In the genomic region with DNA sequence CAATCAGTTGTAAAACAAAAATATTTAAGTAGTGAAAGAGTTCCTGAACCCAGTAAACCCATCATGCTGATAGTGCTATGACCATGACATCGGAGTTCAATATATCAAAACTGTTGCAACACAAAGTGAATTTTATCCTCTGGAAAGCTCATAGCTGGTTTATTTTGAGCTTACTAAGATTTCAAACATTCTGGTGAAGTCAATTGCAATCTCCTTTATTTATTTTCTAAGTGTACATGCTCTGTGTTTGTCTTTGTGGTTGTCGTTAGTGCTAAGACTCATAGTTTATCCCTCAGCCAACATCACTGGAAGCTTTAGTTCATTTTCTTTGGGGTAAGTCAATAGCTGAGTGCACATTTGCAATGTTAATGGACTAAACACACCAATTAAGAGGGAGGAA, we compare ENCODE assay signal across 18 cellular contexts.
DNase-seq lines count a peak whose midpoint lies in the region; ATAC-seq, FAIRE-seq and TF ChIP-seq lines count a peak whose summit lies in the region.
"Had no signal": no experiment of that assay in that cellular context is flagged by ENCODE, and none has a peak within 500 bp of the region (broad histone marks: within the 10 kb centered on the region; RNA-seq: fewer than 3 reads in every experiment).

No MANE protein-coding gene starts in this region.

- in situ Hi-C loops in astrocyte of the spinal cord (cut with HindIII; ENCODE audit: low sequenced_read_pairs), result no loop called here

- H3K4me1 ChIP-seq in A549, result no peaks in the 10 kb centered on the region
- H3K4me1 ChIP-seq in ascending aorta, result no peaks in the 10 kb centered on the region

- H3K4me2 ChIP-seq in A549, result no peak overlapping the region
- H3K4me2 ChIP-seq: KMS-11, PC-9 had no signal

- H3K27ac Mint-ChIP-seq in endothelial cell (ENCODE audit: unreplicated experiment), result no peak overlapping the region

- no peaks in the 10 kb centered on the region for H3K36me3 Mint-ChIP-seq in endothelial cell (ENCODE audit: low read depth, unreplicated experiment)

- intact Hi-C loops in ascending aorta (cut with DNase I), result no loop called here

- FAIRE-seq in A549 (lab: Jason Lieb, UNC), result peak; percentile 70
- FAIRE-seq: GM12891, GM19239 had no signal

- H3K27ac ChIP-seq in A549 (no peak overlapping the region), ascending aorta (no peak overlapping the region)
- H3K27ac ChIP-seq: KMS-11, PC-9 had no signal

- H3K27me3 Mint-ChIP-seq in endothelial cell (ENCODE audit: unreplicated experiment), result no peaks in the 10 kb centered on the region

- no peak for TF ChIP-seq POLR2A in A549 (IDR thresholded peaks at IDR 0.05; ENCODE audit: low read length)

- no peaks in the 10 kb centered on the region for H3K36me3 ChIP-seq in ascending aorta

- no peaks in the 10 kb centered on the region for H3K27me3 ChIP-seq in ascending aorta

- no peak overlapping the region for H3K4me3 Mint-ChIP-seq in endothelial cell (ENCODE audit: unreplicated experiment)

- no peak for DNase-seq in A549 (ENCODE audit: low read depth in 1 of 2, low spot score in 1 of 2)
- peak; percentile 48 for DNase-seq in HCEC 1CT
- peak; percentile 57 for DNase-seq in astrocyte of the spinal cord (ENCODE audit: low read depth, low spot score)
- DNase-seq in foreskin fibroblast, result peak; percentile 15 to 16
- no peak for DNase-seq in NOMO-1 (lab: John Stamatoyannopoulos, UW; ENCODE audit: unreplicated experiment in 2 of 2)
- DNase-seq in medulla oblongata (ENCODE audit: extremely low spot score), result no peak
- DNase-seq in ascending aorta (ENCODE audit: low spot score in 2 of 2), result no peak
- DNase-seq in endothelial cell (ENCODE audit: low spot score), result no peak
- DNase-seq: 8988T, AML-193, MM.1S, NCI-H1105, NCI-H187, NCI-H69, PC-9 had no signal

- H3K4me3 ChIP-seq in A549, result no peak overlapping the region
- no peak overlapping the region for H3K4me3 ChIP-seq in astrocyte of the spinal cord (ENCODE audit: low read depth, low read length)
- H3K4me3 ChIP-seq in foreskin fibroblast (ENCODE audit: low read depth in 1 of 2, low read length in 2 of 2), result no peak overlapping the region
- no peak overlapping the region for H3K4me3 ChIP-seq in ascending aorta
- H3K4me3 ChIP-seq: PC-9 had no signal

- no peaks in the 10 kb centered on the region for H3K9me3 Mint-ChIP-seq in endothelial cell (ENCODE audit: unreplicated experiment)

- TF ChIP-seq RAD21 in A549 (conservative IDR thresholded peaks at IDR 0.05 in 1 of 2, IDR thresholded peaks at IDR 0.05 in 1 of 2), result no peak

- POLR2A ChIA-PET in A549 (lab: Yijun Ruan, JAX), result no interaction called here

- no peak for TF ChIP-seq CTCF in A549 (IDR thresholded peaks at IDR 0.05)
- TF ChIP-seq CTCF in astrocyte of the spinal cord (IDR thresholded peaks at IDR 0.05; ENCODE audit: low read depth, low read length), result no peak
- no peak for TF ChIP-seq CTCF in foreskin fibroblast (IDR thresholded peaks at IDR 0.05; ENCODE audit: low read depth, low read length)
- TF ChIP-seq CTCF in ascending aorta (IDR thresholded peaks at IDR 0.05), result no peak
- no peak for TF ChIP-seq CTCF in endothelial cell (IDR thresholded peaks at IDR 0.05; ENCODE audit: unreplicated experiment)

- H3K4me1 Mint-ChIP-seq in endothelial cell (ENCODE audit: unreplicated experiment), result no peaks in the 10 kb centered on the region

- CTCF ChIA-PET in A549 (lab: Yijun Ruan, JAX), result interaction anchor here (1.2 to 5.2 kb wide), 5 partner anchors 10 to 441 kb away, joined by 3 to 18 read pairs (median 7); no protein-coding TSS in a partner anchor

- H3K9me3 ChIP-seq in A549, result peaks cover 3% of the 10 kb centered on the region; the same call in 1 of the 3 replicates
- no peaks in the 10 kb centered on the region for H3K9me3 ChIP-seq in ascending aorta

- ATAC-seq in A549, result no peak

- 78% methylated on average over 2 of the region's 2 CpGs for WGBS in A549 (ENCODE audit: missing lambda C conversion rate)

- TF ChIP-seq EP300 in A549 (IDR thresholded peaks at IDR 0.05), result no peak

TF ChIP-seq in A549, 52 proteins besides CTCF, POLR2A, EP300 and RAD21:
- no peak for TF ChIP-seq KDM5A (IDR thresholded peaks at IDR 0.05)
- no peak for TF ChIP-seq ESRRA (IDR thresholded peaks at IDR 0.05; ENCODE audit: borderline replicate concordance, low read length)
- no peak for TF ChIP-seq NR3C1 (IDR thresholded peaks at IDR 0.05)
- TF ChIP-seq ELK1 (IDR thresholded peaks at IDR 0.05; ENCODE audit: low read depth, low read length), result no peak
- TF ChIP-seq CBX8 (IDR thresholded peaks at IDR 0.05), result no peak
- no peak for TF ChIP-seq FOXS1 (CRISPR knock-in tag; IDR thresholded peaks at IDR 0.05)
- no peak for TF ChIP-seq JUNB (IDR thresholded peaks at IDR 0.05)
- TF ChIP-seq MAZ (IDR thresholded peaks at IDR 0.05; ENCODE audit: borderline replicate concordance, low read depth, low read length), result no peak
- TF ChIP-seq EHF (CRISPR knock-in tag; IDR thresholded peaks at IDR 0.05), result no peak
- TF ChIP-seq RARB (CRISPR knock-in tag; IDR thresholded peaks at IDR 0.05), result no peak
- TF ChIP-seq GATA3 (IDR thresholded peaks at IDR 0.05; ENCODE audit: borderline replicate concordance), result no peak
- TF ChIP-seq FOSB (CRISPR knock-in tag; IDR thresholded peaks at IDR 0.05), result no peak
- no peak for TF ChIP-seq CBX2 (IDR thresholded peaks at IDR 0.05; ENCODE audit: borderline replicate concordance, low read depth)
- TF ChIP-seq SMC3 (IDR thresholded peaks at IDR 0.05), result no peak
- TF ChIP-seq PHF8 (IDR thresholded peaks at IDR 0.05; ENCODE audit: borderline replicate concordance, low read depth), result no peak
- TF ChIP-seq ZSCAN20 (CRISPR knock-in tag; IDR thresholded peaks at IDR 0.05), result no peak
- no peak for TF ChIP-seq POLR2AphosphoS2 (conservative IDR thresholded peaks at IDR 0.05; ENCODE audit: low read length)
- TF ChIP-seq FOSL2 (IDR thresholded peaks at IDR 0.05), result no peak
- no peak for TF ChIP-seq FOSL2 (CRISPR knock-in tag; IDR thresholded peaks at IDR 0.05)
- TF ChIP-seq, protein P1, sequence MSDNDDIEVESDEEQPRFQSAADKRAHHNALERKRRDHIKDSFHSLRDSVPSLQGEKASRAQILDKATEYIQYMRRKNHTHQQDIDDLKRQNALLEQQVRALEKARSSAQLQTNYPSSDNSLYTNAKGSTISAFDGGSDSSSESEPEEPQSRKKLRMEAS (IDR thresholded peaks at IDR 0.05), result no peak

Comparison
In these comparisons a context has a peak if more than half of its experiments do, and no peak if none do; other contexts are left out.
1. DNase-seq: peak in HCEC 1CT (single experiment), astrocyte of the spinal cord (single experiment) and foreskin fibroblast (2 of 2); none in A549 (0 of 2), NOMO-1 (0 of 2), medulla oblongata (single experiment), ascending aorta (0 of 2) and endothelial cell (single experiment).